ENCODE assay signal across 29 cellular contexts in the genomic region with DNA sequence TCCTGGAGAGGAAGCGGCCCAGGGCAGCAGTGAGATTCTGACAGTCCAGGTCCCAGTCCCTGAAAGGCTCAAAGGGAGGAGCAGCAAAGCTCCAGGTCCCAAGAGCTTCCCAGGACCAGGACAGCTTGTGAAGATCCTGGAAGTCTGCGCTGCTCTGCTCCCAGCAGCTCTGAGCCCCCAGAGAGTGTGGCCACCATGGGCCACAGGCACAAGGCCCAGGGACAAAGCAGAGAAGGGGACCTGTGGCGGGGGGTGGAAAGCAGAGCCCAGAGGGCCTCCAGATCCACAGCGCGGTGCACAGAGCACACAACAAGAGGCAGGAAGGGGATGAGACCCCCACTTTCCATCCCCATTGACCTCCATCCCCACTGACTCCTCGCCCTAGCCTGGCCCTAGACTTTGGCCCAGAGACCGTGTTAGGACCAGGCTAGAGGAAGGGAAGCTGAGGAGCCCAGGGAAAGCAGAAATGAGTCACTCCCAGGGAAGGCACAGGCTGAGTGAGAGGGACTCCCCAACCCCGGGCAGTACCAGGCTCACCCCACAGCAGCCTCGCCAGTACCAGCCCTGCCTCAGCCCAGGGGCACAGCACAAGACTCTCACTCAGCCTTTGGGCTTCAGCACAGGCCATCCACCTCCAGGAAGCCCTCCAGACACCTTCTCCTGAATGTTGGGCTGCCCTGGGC.
A peak's percentile ranks its signal among the peaks of the same experiment; 100 is the strongest.
DNase-seq lines count a peak whose midpoint lies in the region; ATAC-seq and TF ChIP-seq lines count a peak whose summit lies in the region.
"Had no signal": no experiment of that assay in that cellular context is flagged by ENCODE, and none has a peak within 500 bp of the region (broad histone marks: within the 10 kb centered on the region; RNA-seq: fewer than 3 reads in every experiment).

No MANE protein-coding gene starts in this region.

- no peaks in the 10 kb centered on the region for H3K4me1 Mint-ChIP-seq in activated CD8-positive, alpha-beta T cell treated with anti-CD3 and anti-CD28 coated beads, Interleukin-2, amount 10 ng/mL, durations not matched to agents 7 days and 5 days (ENCODE audit: low read depth)
- H3K4me1 Mint-ChIP-seq in activated CD8-positive, alpha-beta T cell treated with anti-CD3 and anti-CD28 coated beads for 36 hours (ENCODE audit: low read depth) = no peaks in the 10 kb centered on the region
- H3K4me1 Mint-ChIP-seq in glutamatergic neuron (ENCODE audit: low read depth, unreplicated experiment) (no peaks in the 10 kb centered on the region), immature natural killer cell (no peaks in the 10 kb centered on the region)
- H3K4me1 Mint-ChIP-seq: activated CD4-positive, alpha-beta T cell treated with anti-CD3 and anti-CD28 coated beads, Interleukin-2, amount 10 ng/mL, durations not matched to agents 24 days and 14 days had no signal

- no peaks in the 10 kb centered on the region for H3K36me3 Mint-ChIP-seq in activated CD8-positive, alpha-beta T cell treated with anti-CD3 and anti-CD28 coated beads, Interleukin-2, amount 10 ng/mL, durations not matched to agents 7 days and 5 days (ENCODE audit: low read depth)
- no peaks in the 10 kb centered on the region for H3K36me3 Mint-ChIP-seq in activated CD8-positive, alpha-beta T cell treated with anti-CD3 and anti-CD28 coated beads for 36 hours (ENCODE audit: low read depth)
- no peaks in the 10 kb centered on the region for H3K36me3 Mint-ChIP-seq in glutamatergic neuron (ENCODE audit: unreplicated experiment)
- no peaks in the 10 kb centered on the region for H3K36me3 Mint-ChIP-seq in immature natural killer cell

- intact Hi-C loops in activated CD8-positive, alpha-beta T cell treated with anti-CD3 and anti-CD28 coated beads for 36 hours (cut with micrococcal nuclease) = no loop called here

- no peaks in the 10 kb centered on the region for H3K9me3 Mint-ChIP-seq in activated CD8-positive, alpha-beta T cell treated with anti-CD3 and anti-CD28 coated beads, Interleukin-2, amount 10 ng/mL, durations not matched to agents 7 days and 5 days (ENCODE audit: insufficient read depth)
- no peaks in the 10 kb centered on the region for H3K9me3 Mint-ChIP-seq in activated CD8-positive, alpha-beta T cell treated with anti-CD3 and anti-CD28 coated beads for 36 hours
- H3K9me3 Mint-ChIP-seq in glutamatergic neuron (ENCODE audit: unreplicated experiment) (no peaks in the 10 kb centered on the region), immature natural killer cell (no peaks in the 10 kb centered on the region)
- H3K9me3 Mint-ChIP-seq: activated CD4-positive, alpha-beta T cell treated with anti-CD3 and anti-CD28 coated beads, Interleukin-2, amount 10 ng/mL, durations not matched to agents 24 days and 14 days; activated naive CD4-positive, alpha-beta T cell treated with anti-CD3 and anti-CD28 coated beads for 36 hours; T-helper 1 cell treated with Interleukin-12 subunit alpha and Interleukin-12 subunit beta and Interleukin-4 antibody, amounts not matched to agents 30 μg/mL and 1 μg/mL, for 36 hours had no signal

- CTCF ChIA-PET in activated CD8-positive, alpha-beta T cell treated with anti-CD3 and anti-CD28 coated beads, Interleukin-2, amount 10 ng/mL, durations not matched to agents 7 days and 5 days (lab: Charles Lee) = no interaction called here
- CTCF ChIA-PET in activated CD8-positive, alpha-beta T cell treated with anti-CD3 and anti-CD28 coated beads for 36 hours (lab: Charles Lee) = no interaction called here

- no peak overlapping the region for H3K27ac ChIP-seq in Peyer's patch
- H3K27ac ChIP-seq in substantia nigra (ENCODE audit: low read depth, low read length, poor library complexity, severe bottlenecking) = peak overlapping the region; percentile 36
- H3K27ac ChIP-seq: HL-60, lower lobe of right lung, prostate gland, skin epidermis, tibial nerve had no signal

- H3K27me3 Mint-ChIP-seq in activated CD8-positive, alpha-beta T cell treated with anti-CD3 and anti-CD28 coated beads, Interleukin-2, amount 10 ng/mL, durations not matched to agents 7 days and 5 days (ENCODE audit: low read depth) = no peaks in the 10 kb centered on the region
- H3K27me3 Mint-ChIP-seq in activated CD8-positive, alpha-beta T cell treated with anti-CD3 and anti-CD28 coated beads for 36 hours = no peaks in the 10 kb centered on the region
- peaks cover 5% of the 10 kb centered on the region for H3K27me3 Mint-ChIP-seq in glutamatergic neuron (ENCODE audit: unreplicated experiment)
- H3K27me3 Mint-ChIP-seq in immature natural killer cell (ENCODE audit: low read depth in 3 of 3) = peaks cover 2 to 5% (median 5%) of the 10 kb centered on the region in 3 donors
- H3K27me3 Mint-ChIP-seq: activated CD4-positive, alpha-beta T cell treated with anti-CD3 and anti-CD28 coated beads, Interleukin-2, amount 10 ng/mL, durations not matched to agents 24 days and 14 days had no signal

- no peak overlapping the region for H3K4me3 Mint-ChIP-seq in activated CD8-positive, alpha-beta T cell treated with anti-CD3 and anti-CD28 coated beads, Interleukin-2, amount 10 ng/mL, durations not matched to agents 7 days and 5 days
- H3K4me3 Mint-ChIP-seq in activated CD8-positive, alpha-beta T cell treated with anti-CD3 and anti-CD28 coated beads for 36 hours = no peak overlapping the region
- H3K4me3 Mint-ChIP-seq in glutamatergic neuron (ENCODE audit: unreplicated experiment) (no peak overlapping the region), immature natural killer cell (no peak overlapping the region)
- H3K4me3 Mint-ChIP-seq: activated CD4-positive, alpha-beta T cell treated with anti-CD3 and anti-CD28 coated beads, Interleukin-2, amount 10 ng/mL, durations not matched to agents 24 days and 14 days; activated naive CD4-positive, alpha-beta T cell treated with anti-CD3 and anti-CD28 coated beads for 36 hours; T-helper 1 cell treated with Interleukin-12 subunit alpha and Interleukin-12 subunit beta and Interleukin-4 antibody, amounts not matched to agents 30 μg/mL and 1 μg/mL, for 36 hours had no signal

- H3K27ac Mint-ChIP-seq in activated CD8-positive, alpha-beta T cell treated with anti-CD3 and anti-CD28 coated beads, Interleukin-2, amount 10 ng/mL, durations not matched to agents 7 days and 5 days = no peak overlapping the region
- no peak overlapping the region for H3K27ac Mint-ChIP-seq in activated CD8-positive, alpha-beta T cell treated with anti-CD3 and anti-CD28 coated beads for 36 hours
- no peak overlapping the region for H3K27ac Mint-ChIP-seq in glutamatergic neuron (ENCODE audit: unreplicated experiment)
- H3K27ac Mint-ChIP-seq in immature natural killer cell = no peak overlapping the region
- H3K27ac Mint-ChIP-seq: activated CD4-positive, alpha-beta T cell treated with anti-CD3 and anti-CD28 coated beads, Interleukin-2, amount 10 ng/mL, durations not matched to agents 24 days and 14 days; activated naive CD4-positive, alpha-beta T cell treated with anti-CD3 and anti-CD28 coated beads for 36 hours; T-helper 1 cell treated with Interleukin-12 subunit alpha and Interleukin-12 subunit beta and Interleukin-4 antibody, amounts not matched to agents 30 μg/mL and 1 μg/mL, for 36 hours had no signal

- no peak for ATAC-seq in activated CD8-positive, alpha-beta T cell treated with anti-CD3 and anti-CD28 coated beads, Interleukin-2, amount 10 ng/mL, durations not matched to agents 7 days and 5 days
- ATAC-seq in activated CD8-positive, alpha-beta T cell treated with anti-CD3 and anti-CD28 coated beads for 36 hours = no peak
- ATAC-seq: lower lobe of right lung had no signal

- no peak overlapping the region for H3K4me3 ChIP-seq in Peyer's patch
- H3K4me3 ChIP-seq: lower lobe of right lung, prostate gland, skin epidermis, tibial nerve had no signal

- no peak for TF ChIP-seq CTCF in activated CD8-positive, alpha-beta T cell treated with anti-CD3 and anti-CD28 coated beads for 36 hours (IDR thresholded peaks at IDR 0.05)
- TF ChIP-seq CTCF in Peyer's patch (IDR thresholded peaks at IDR 0.05) (no peak), glutamatergic neuron (IDR thresholded peaks at IDR 0.05; ENCODE audit: partially characterized antibody, unreplicated experiment) (no peak)

- H3K4me1 ChIP-seq in Peyer's patch = no peaks in the 10 kb centered on the region
- H3K4me1 ChIP-seq: lower lobe of right lung, prostate gland, tibial nerve had no signal

- DNase-seq in activated CD8-positive, alpha-beta T cell treated with anti-CD3 and anti-CD28 coated beads, Interleukin-2, amount 10 ng/mL, durations not matched to agents 7 days and 5 days = peak; percentile 9
- no peak for DNase-seq in activated CD8-positive, alpha-beta T cell treated with anti-CD3 and anti-CD28 coated beads for 36 hours
- DNase-seq in Peyer's patch = peak in 2 of 3 donors; percentile 28 to 34
- peak; percentile 7 for DNase-seq in glutamatergic neuron
- DNase-seq in substantia nigra (lab: John Stamatoyannopoulos, UW) = no peak
- no peak for DNase-seq in immature natural killer cell
- DNase-seq in stimulated activated CD4-positive, alpha-beta T cell treated with anti-CD3 and anti-CD28 coated beads, Interleukin-1b, Interleukin-23, amount 100 ng/mL, for 48 hours = no peak
- no peak for DNase-seq in GDM1 (lab: John Stamatoyannopoulos, UW)
- DNase-seq: activated CD4-positive, alpha-beta T cell treated with anti-CD3 and anti-CD28 coated beads, Interleukin-2, amount 10 ng/mL, durations not matched to agents 24 days and 14 days; activated naive CD4-positive, alpha-beta T cell treated with anti-CD3 and anti-CD28 coated beads for 36 hours; activated T-cell treated with anti-CD3 and anti-CD28 coated beads for 4 hours; anterior cingulate cortex; central memory CD4-positive, alpha-beta T cell; COR-L47; DND-41; erythroblast; foreskin fibroblast; lower lobe of right lung; NCI-H1105 treated with DMSO at 0.1 percent for 48 hours; NCI-H2081 treated with DMSO at 0.1 percent for 48 hours; NCI-H446; OCI-M1; stimulated activated CD4-positive, alpha-beta T cell treated with anti-CD3 and anti-CD28 coated beads, Interleukin-2, amount 100 ng/mL, for 48 hours; stimulated activated naive CD4-positive, alpha-beta T cell had no signal

- no peaks in the 10 kb centered on the region for H3K27me3 ChIP-seq in Peyer's patch
- H3K27me3 ChIP-seq: tibial nerve had no signal

- H3K36me3 ChIP-seq in Peyer's patch = no peaks in the 10 kb centered on the region
- H3K36me3 ChIP-seq: lower lobe of right lung, prostate gland, tibial nerve had no signal

- TF ChIP-seq POLR2A in Peyer's patch (IDR thresholded peaks at IDR 0.05) = no peak

- H3K9me3 ChIP-seq in Peyer's patch = no peaks in the 10 kb centered on the region
- H3K9me3 ChIP-seq: lower lobe of right lung, prostate gland, tibial nerve had no signal

- POLR2A ChIA-PET in activated CD8-positive, alpha-beta T cell treated with anti-CD3 and anti-CD28 coated beads, Interleukin-2, amount 10 ng/mL, durations not matched to agents 7 days and 5 days (lab: Charles Lee) = no interaction called here
- POLR2A ChIA-PET in activated CD8-positive, alpha-beta T cell treated with anti-CD3 and anti-CD28 coated beads for 36 hours (lab: Charles Lee) = no interaction called here

Comparison
In these comparisons a context has a peak if more than half of its experiments do, and no peak if none do; other contexts are left out.
1. DNase-seq: peak in activated CD8-positive, alpha-beta T cell treated with anti-CD3 and anti-CD28 coated beads, Interleukin-2, amount 10 ng/mL, durations not matched to agents 7 days and 5 days (single experiment), Peyer's patch (2 of 3) and glutamatergic neuron (single experiment); none in activated CD8-positive, alpha-beta T cell treated with anti-CD3 and anti-CD28 coated beads for 36 hours (single experiment), substantia nigra (0 of 49), immature natural killer cell (0 of 3), stimulated activated CD4-positive, alpha-beta T cell treated with anti-CD3 and anti-CD28 coated beads, Interleukin-1b, Interleukin-23, amount 100 ng/mL, for 48 hours (single experiment) and GDM1 (single experiment).